ENCODE assay signal across 24 cellular contexts in the genomic region with DNA sequence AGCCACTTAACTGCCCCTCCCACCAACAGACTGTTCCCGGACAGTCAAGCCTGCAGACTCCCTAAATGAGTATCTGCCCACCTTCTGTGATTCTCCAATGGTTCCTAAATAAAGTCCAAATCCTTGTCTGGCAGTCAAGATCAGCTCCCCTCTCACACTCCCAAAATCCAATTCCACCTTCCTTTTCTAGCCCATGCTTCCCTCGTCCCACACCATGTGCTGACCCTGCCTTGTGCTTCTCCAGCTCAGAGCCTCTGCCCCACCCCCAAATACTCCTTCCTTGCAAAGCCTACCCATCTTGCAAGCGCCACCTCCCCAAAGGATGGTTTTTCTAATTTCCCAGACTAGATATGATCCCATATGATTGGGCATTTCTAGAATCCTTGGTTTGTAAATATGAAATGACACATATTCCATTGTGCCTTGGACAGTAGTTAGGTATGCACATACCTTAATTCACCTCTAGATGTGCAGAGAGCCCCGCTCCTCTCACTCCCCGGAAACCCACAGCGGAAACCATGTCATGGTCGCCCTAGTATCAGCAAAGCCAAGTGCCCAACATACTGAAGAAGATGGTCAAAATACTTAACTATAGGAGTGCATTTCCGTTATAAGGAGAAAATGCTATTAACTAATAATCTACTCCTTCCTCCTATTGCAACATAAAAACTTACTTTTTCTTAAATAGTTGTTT.
"Had no signal": no experiment of that assay in that cellular context is flagged by ENCODE, and none has a peak within 500 bp of the region (broad histone marks: within the 10 kb centered on the region; RNA-seq: fewer than 3 reads in every experiment).

No MANE protein-coding gene starts in this region.

- H3K9ac ChIP-seq: KMS-11, SK-N-SH had no signal

- DNase-seq: Kasumi-1; MV-4-11; NCI-H1048; NCI-H1105; NCI-H1417; NCI-H1436 treated with DMSO at 0.1 percent for 48 hours; NCI-H1694; NCI-H187 treated with DMSO at 0.1 percent for 48 hours; NCI-H2029 treated with DMSO at 0.1 percent for 48 hours; NCI-H2171 treated with DMSO at 0.1 percent for 48 hours; NCI-H345; NCI-H524; NCI-H526 treated with DMSO at 0.1 percent for 48 hours; NCI-H774; NK-92 treated with Interleukin-12 subunit alpha and Interleukin-12 subunit beta, amount 100 ng/mL, for 24 hours; PC-3; SHP77; SK-N-SH; SW 1271 had no signal

- FAIRE-seq: K562 had no signal

- H3K4me3 Mint-ChIP-seq: IgD-negative memory B cell had no signal

- H3K4me3 ChIP-seq: K562 had no signal

- H3K9me3 ChIP-seq: SK-N-SH had no signal

- H3K27ac ChIP-seq: KMS-11, RWPE1 had no signal

- H3K4me2 ChIP-seq: KMS-11, SK-N-SH had no signal

- ATAC-seq: K562, Panc1, PC-3 had no signal

- H3K27ac Mint-ChIP-seq: IgD-negative memory B cell had no signal

- H3K9me3 Mint-ChIP-seq: IgD-negative memory B cell had no signal
